Comparison of ENCODE assay signal across 10 cellular contexts in the genomic region with DNA sequence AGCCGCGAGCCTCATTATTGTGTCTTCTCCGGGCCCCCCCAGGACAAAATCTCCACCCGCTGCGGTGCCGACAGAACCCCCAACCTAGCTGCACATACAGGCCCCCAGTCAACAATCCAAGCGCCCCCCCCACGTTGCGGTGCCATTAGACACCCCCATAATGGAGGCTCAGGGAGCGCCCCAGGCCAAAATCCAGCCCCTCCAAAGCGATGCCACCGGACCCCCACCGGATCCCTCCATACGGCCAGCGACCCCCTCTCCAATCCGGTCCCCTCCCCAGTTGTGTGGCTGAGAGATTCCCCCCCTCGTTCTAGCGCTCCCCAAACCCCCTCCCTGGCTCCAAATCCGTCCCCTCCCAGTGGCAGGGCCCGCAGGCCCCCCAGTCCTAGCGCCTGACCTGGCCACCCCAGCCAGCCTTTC. TPM values are rescaled to one million over a fixed set of nuclear protein-coding genes. Genes with fewer than 3 reads are reported as not detected.
DNase-seq lines count a peak whose midpoint lies in the region; ATAC-seq and TF ChIP-seq lines count a peak whose summit lies in the region.
"Had no signal": no experiment of that assay in that cellular context is flagged by ENCODE, and none has a peak within 500 bp of the region (broad histone marks: within the 10 kb centered on the region; RNA-seq: fewer than 3 reads in every experiment).

No MANE protein-coding gene starts in this region.

- TF ChIP-seq CTCF in heart left ventricle (IDR thresholded peaks at IDR 0.05) (no peak), endodermal cell (conservative IDR thresholded peaks at IDR 0.05) (no peak), neural cell (IDR thresholded peaks at IDR 0.05; ENCODE audit: poor library complexity, severe bottlenecking) (no peak), uterus (IDR thresholded peaks at IDR 0.05) (no peak)

- H3K4me3 ChIP-seq in heart left ventricle (peak overlapping the region in 11 of 12 donors; percentile 22 to 55 (median 47)), endodermal cell (ENCODE audit: low read length) (peak overlapping the region; percentile 72), neural cell (ENCODE audit: low read length) (peak overlapping the region; percentile 92), uterus (peak overlapping the region; percentile 19 to 24)

- H3K9me3 ChIP-seq in heart left ventricle (no peaks in the 10 kb centered on the region), endodermal cell (ENCODE audit: control insufficient read depth, low read length) (no peaks in the 10 kb centered on the region), neural cell (ENCODE audit: low read length) (no peaks in the 10 kb centered on the region), uterus (no peaks in the 10 kb centered on the region)

- TF ChIP-seq POLR2A in heart left ventricle (IDR thresholded peaks at IDR 0.05) (no peak), uterus (IDR thresholded peaks at IDR 0.05) (no peak)

- no peak for ATAC-seq in heart left ventricle
- no peak for ATAC-seq in Right ventricle myocardium inferior
- ATAC-seq: activated CD8-positive, alpha-beta T cell treated with anti-CD3 and anti-CD28 coated beads, Interleukin-2, amount 10 ng/mL, durations not matched to agents 7 days and 5 days had no signal

- peaks cover 17% of the 10 kb centered on the region for H4K20me1 ChIP-seq in neural cell (ENCODE audit: insufficient read depth)

- no peaks in the 10 kb centered on the region for H3K9me2 ChIP-seq in neural cell (ENCODE audit: insufficient read depth, low read length)

- H3K4me1 Mint-ChIP-seq in endodermal cell, result peaks cover under 1% of the 10 kb centered on the region

- H3K27ac ChIP-seq in heart left ventricle (peak overlapping the region in 1 of 12 donors; percentile 52), endodermal cell (ENCODE audit: low read depth, low read length) (no peak overlapping the region), neural cell (ENCODE audit: low read length) (peak overlapping the region; percentile 55), uterus (peak overlapping the region; percentile 47 to 62)
- H3K27ac ChIP-seq: epithelial cell of prostate had no signal

- peak overlapping the region; percentile 62 for H3K4me3 Mint-ChIP-seq in endodermal cell
- H3K4me3 Mint-ChIP-seq: activated CD8-positive, alpha-beta T cell treated with anti-CD3 and anti-CD28 coated beads, Interleukin-2, amount 10 ng/mL, durations not matched to agents 7 days and 5 days had no signal

- 0 to 3% (median 1%) methylated on average over 8 to 21 of the region's 21 CpGs for WGBS in heart left ventricle, 4 donors
- WGBS in endodermal cell (ENCODE audit: insufficient coverage in 1 of 2, insufficient read length in 1 of 2), 2 experiments, result 0% methylated on average over 19 of the region's 21 CpGs; no CpG with 5 or more reads in 1 of the 2 experiments

- peaks cover 3 to 32% (median 12%) of the 10 kb centered on the region in 12 donors for H3K4me1 ChIP-seq in heart left ventricle
- H3K4me1 ChIP-seq in endodermal cell (ENCODE audit: control insufficient read depth, insufficient read depth, low read length), result no peaks in the 10 kb centered on the region
- peaks cover 0 to 21% of the 10 kb centered on the region in 2 donors for H3K4me1 ChIP-seq in uterus

- H3K27ac Mint-ChIP-seq in endodermal cell, result no peak overlapping the region
- H3K27ac Mint-ChIP-seq: activated CD8-positive, alpha-beta T cell treated with anti-CD3 and anti-CD28 coated beads, Interleukin-2, amount 10 ng/mL, durations not matched to agents 7 days and 5 days had no signal

- H3K36me3 ChIP-seq in heart left ventricle, result no peaks in the 10 kb centered on the region
- no peaks in the 10 kb centered on the region for H3K36me3 ChIP-seq in endodermal cell (ENCODE audit: control insufficient read depth, insufficient read depth, low read length)
- H3K36me3 ChIP-seq in neural cell (ENCODE audit: insufficient read depth, low read length), result no peaks in the 10 kb centered on the region
- H3K36me3 ChIP-seq in uterus, result no peaks in the 10 kb centered on the region

- H3K79me2 ChIP-seq in neural cell (replicated peaks; ENCODE audit: insufficient read depth, low read length), result peaks cover 11% of the 10 kb centered on the region

- no peaks in the 10 kb centered on the region for H3F3A ChIP-seq in neural cell (ENCODE audit: insufficient read depth, low read length, poor library complexity, severe bottlenecking)

- H3K36me3 Mint-ChIP-seq in endodermal cell (ENCODE audit: low read depth), result no peaks in the 10 kb centered on the region

- H3K4me2 ChIP-seq in neural cell (ENCODE audit: low read length), result no peak overlapping the region

- DNase-seq in heart left ventricle, result no peak
- DNase-seq in Right ventricle myocardium inferior (ENCODE audit: missing footprints), result no peak
- DNase-seq in endodermal cell, result peak; percentile 48
- no peak for DNase-seq in uterus
- DNase-seq in SIG-M5 treated with dmso at 0.1 percent for 504 hours (lab: John Stamatoyannopoulos, UW; ENCODE audit: unreplicated experiment), result no peak
- no peak for DNase-seq in Ammon's horn (ENCODE audit: low spot score)
- DNase-seq in epidermal melanocyte (ENCODE audit: insufficient read length, low spot score), result no peak
- DNase-seq: activated CD8-positive, alpha-beta T cell treated with anti-CD3 and anti-CD28 coated beads, Interleukin-2, amount 10 ng/mL, durations not matched to agents 7 days and 5 days had no signal

- no peak for TF ChIP-seq RAD21 in neural cell (conservative IDR thresholded peaks at IDR 0.05)

- peaks cover 44% of the 10 kb centered on the region for H3K27me3 Mint-ChIP-seq in endodermal cell (ENCODE audit: insufficient read depth)

- no peaks in the 10 kb centered on the region for H3K9me3 Mint-ChIP-seq in endodermal cell

- H3K9ac ChIP-seq in endodermal cell (ENCODE audit: extremely low read depth, low read length, poor library complexity, severe bottlenecking), result no peak overlapping the region
- H3K9ac ChIP-seq in neural cell (ENCODE audit: low read length), result peak overlapping the region; percentile 95

- peak overlapping the region; percentile 56 for H2AFZ ChIP-seq in neural cell (ENCODE audit: low read depth, low read length)

- H3K27me3 ChIP-seq in heart left ventricle (peaks cover 20 to 75% (median 32%) of the 10 kb centered on the region in 9 donors), endodermal cell (ENCODE audit: control insufficient read depth, insufficient read depth, low read length, poor library complexity, severe bottlenecking) (peaks cover 27% of the 10 kb centered on the region), neural cell (ENCODE audit: insufficient read depth, low read depth, low read length) (no peaks in the 10 kb centered on the region), uterus (peaks cover 17 to 30% of the 10 kb centered on the region in 2 donors)

- intact Hi-C loops in heart left ventricle (cut with DNase I), result no loop called here
- intact Hi-C loops in Right ventricle myocardium inferior (cut with DNase I), result no loop called here
- intact Hi-C loops in uterus (cut with DNase I; ENCODE audit: low total_unique reads), result no loop called here

- no peak for TF ChIP-seq EP300 in neural cell (conservative IDR thresholded peaks at IDR 0.05; ENCODE audit: poor library complexity, severe bottlenecking)

TF ChIP-seq in neural cell, 6 proteins besides CTCF, POLR2A, EP300 and RAD21 (continues in another document):
- TF ChIP-seq POLR2AphosphoS5 (IDR thresholded peaks at IDR 0.05) (no peak), SMC3 (conservative IDR thresholded peaks at IDR 0.05; ENCODE audit: poor library complexity) (no peak)

RNA-seq across cellular contexts. Expression of gene SEMA6B, which starts 21.5 kb away (rescaled TPM):
- total RNA-seq in heart left ventricle (10 to 100 TPM in 5 of 9 donors, 1 to 10 TPM in 4; 6.4 to 29.7 (median 10.1) TPM), Right ventricle myocardium inferior (16.7 TPM), endodermal cell (10 to 100 TPM; 28.9 to 67.8 TPM), uterus (10 to 100 TPM in 1 of 4 donors, 1 to 10 TPM in 3; 1.8 to 48.1 (median 5.5) TPM)
- polyA plus RNA-seq in heart left ventricle (10 to 100 TPM in 1 of 2 donors, 1 to 10 TPM in 1; 6.0 to 16.5 TPM), neural cell (21.6 and 27.1 TPM in 2 replicates)
- 26.9 TPM for polyA plus RNA-seq in endodermal cell (2013, experiment 1 of 2)
- 24.3 TPM for polyA plus RNA-seq in endodermal cell (2013, experiment 2 of 2)
- polyA minus RNA-seq in neural cell, result 59.7 and 71.8 TPM in 2 replicates
- total RNA-seq: activated CD8-positive, alpha-beta T cell treated with anti-CD3 and anti-CD28 coated beads, Interleukin-2, amount 10 ng/mL, durations not matched to agents 7 days and 5 days had no signal

RNA-seq across cellular contexts. Expression of gene LRG1, which starts 41.1 kb away (rescaled TPM):
- total RNA-seq in heart left ventricle (1 to 10 TPM in 2 of 9 donors, under 1 TPM in 7; 0.15 to 1.7 (median 0.36) TPM), Right ventricle myocardium inferior (0.73 TPM), endodermal cell (1 to 10 TPM in 1 of 2 donors, under 1 TPM in 1; 0.86 to 1.4 TPM), uterus (1 to 10 TPM in 2 of 4 donors, under 1 TPM in 1, not detected in 1; 0.59 to 1.1 (median 1.1) TPM)
- polyA plus RNA-seq in heart left ventricle (under 1 TPM; 0.23 to 0.30 TPM), neural cell (not detected in 2 replicates)
- polyA plus RNA-seq in endodermal cell (2013, experiment 1 of 2), result 0.21 TPM
- 0.75 TPM for polyA plus RNA-seq in endodermal cell (2013, experiment 2 of 2)
- 0.49 and 0.58 TPM in 2 replicates for polyA minus RNA-seq in neural cell
- total RNA-seq: activated CD8-positive, alpha-beta T cell treated with anti-CD3 and anti-CD28 coated beads, Interleukin-2, amount 10 ng/mL, durations not matched to agents 7 days and 5 days had no signal

RNA-seq across cellular contexts. Expression of gene PLIN5, which starts 45.9 kb away (rescaled TPM):
- 10 to 100 TPM; 26.0 to 88.6 (median 42.7) TPM for total RNA-seq in heart left ventricle
- 10 to 100 TPM; 17.5 to 65.0 TPM for polyA plus RNA-seq in heart left ventricle
- 50.4 TPM for total RNA-seq in Right ventricle myocardium inferior
- total RNA-seq in endodermal cell, result 1 to 10 TPM; 3.7 to 3.9 TPM
- 2.4 TPM for polyA plus RNA-seq in endodermal cell (2013, experiment 1 of 2)
- polyA plus RNA-seq in endodermal cell (2013, experiment 2 of 2), result 2.2 TPM
- 1.0 and 1.3 TPM in 2 replicates for polyA plus RNA-seq in neural cell
- polyA minus RNA-seq in neural cell, result 0.35 and 1.2 TPM in 2 replicates
- 10 to 100 TPM in 1 of 4 donors, 1 to 10 TPM in 3; 1.5 to 11.1 (median 3.0) TPM for total RNA-seq in uterus
- total RNA-seq: activated CD8-positive, alpha-beta T cell treated with anti-CD3 and anti-CD28 coated beads, Interleukin-2, amount 10 ng/mL, durations not matched to agents 7 days and 5 days had no signal

RNA-seq across cellular contexts. Expression of gene TNFAIP8L1, which starts 58.3 kb away (rescaled TPM):
- 10 to 100 TPM in 1 of 9 donors, 1 to 10 TPM in 8; 2.8 to 15.1 (median 5.8) TPM for total RNA-seq in heart left ventricle
- 1 to 10 TPM; 6.1 to 6.2 TPM for polyA plus RNA-seq in heart left ventricle
- total RNA-seq in Right ventricle myocardium inferior, result 4.4 TPM
- 10 to 100 TPM; 18.1 to 25.5 TPM for total RNA-seq in endodermal cell
- 12.1 TPM for polyA plus RNA-seq in endodermal cell (2013, experiment 1 of 2)
- 12.3 TPM for polyA plus RNA-seq in endodermal cell (2013, experiment 2 of 2)
- polyA plus RNA-seq in neural cell, result 0.99 and 1.6 TPM in 2 replicates
- 1.0 and 1.7 TPM in 2 replicates for polyA minus RNA-seq in neural cell
- total RNA-seq in uterus, result 10 to 100 TPM in 1 of 4 donors, 1 to 10 TPM in 2, under 1 TPM in 1; 0.77 to 20.6 (median 9.1) TPM

Comparison
In these comparisons a context has a peak if more than half of its experiments do, and no peak if none do; other contexts are left out.
1. H3K4me3 ChIP-seq: peak in every context shown above with its lines; median percentile 92 in neural cell; 72 in endodermal cell; 47 in heart left ventricle; 22 in uterus.